In the genomic region with DNA sequence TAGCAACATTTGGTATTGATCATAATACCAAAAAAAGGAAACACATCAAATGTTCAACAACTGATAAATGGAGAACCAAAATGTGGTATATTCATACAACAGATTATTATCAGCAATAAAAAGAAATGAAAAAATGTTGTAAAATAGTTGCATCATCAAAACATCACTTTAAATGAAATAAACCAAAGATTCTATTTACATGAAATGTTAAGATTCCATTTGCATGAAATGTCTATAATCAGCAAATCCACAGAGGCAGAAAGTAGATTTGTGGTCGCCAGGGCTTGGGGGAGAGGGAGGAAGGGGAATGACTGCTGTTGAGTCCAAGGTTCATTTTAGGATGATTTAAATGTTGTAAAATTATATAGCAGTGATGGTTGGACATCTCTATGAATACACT, we compare ENCODE assay signal across 26 cellular contexts.
"Had no signal": no experiment of that assay in that cellular context is flagged by ENCODE, and none has a peak within 500 bp of the region (broad histone marks: within the 10 kb centered on the region; RNA-seq: fewer than 3 reads in every experiment).

No MANE protein-coding gene starts in this region.

- H3K9me3 Mint-ChIP-seq: activated CD4-positive, alpha-beta T cell treated with anti-CD3 and anti-CD28 coated beads, Interleukin-2, amount 10 ng/mL, durations not matched to agents 24 days and 14 days; activated naive CD4-positive, alpha-beta T cell treated with anti-CD3 and anti-CD28 coated beads, Interleukin-2, amount 50 U/mL, for 24 hours; T-helper 2 cell treated with Interferon-gamma antibody and Interleukin-4, amounts not matched to agents 5 μg/mL and 100 μg/mL, for 36 hours had no signal

- H3K27ac ChIP-seq: adrenal gland, SJCRH30 had no signal

- ATAC-seq: activated CD8-positive, alpha-beta T cell treated with anti-CD3 and anti-CD28 coated beads, Interleukin-2, amount 10 ng/mL, durations not matched to agents 7 days and 5 days; Panc1 had no signal

- H3K4me2 ChIP-seq: SK-N-SH had no signal

- DNase-seq: activated CD4-positive, alpha-beta T cell treated with anti-CD3 and anti-CD28 coated beads, Interleukin-2, amount 10 ng/mL, durations not matched to agents 24 days and 14 days; activated CD4-positive, alpha-beta T cell treated with anti-CD3 and anti-CD28 coated beads, Interleukin-2, amount 50 U/mL, for 48 hours; activated CD8-positive, alpha-beta T cell treated with anti-CD3 and anti-CD28 coated beads, Interleukin-2, amount 10 ng/mL, durations not matched to agents 7 days and 5 days; activated gamma-delta T cell; activated naive CD4-positive, alpha-beta T cell treated with Interleukin-2 at 50 U/mL for 16 hours; activated naive CD8-positive, alpha-beta T cell treated with anti-CD3 and anti-CD28 coated beads, Interleukin-2, amount 10 ng/mL, durations not matched to agents 7 days and 5 days; activated T-cell treated with anti-CD3 and anti-CD28 coated beads, Interleukin-2, amount 50 U/mL, for 24 hours; anterior cingulate cortex; caudate nucleus; cerebellar nuclear complex; Karpas-422; NCI-H1105; NCI-H1417 treated with DMSO at 0.1 percent for 48 hours; NCI-H187 treated with DMSO at 0.1 percent for 48 hours; NCI-H2081 treated with DMSO at 0.1 percent for 48 hours; NCI-H510A; SHP77; SJCRH30; SK-N-SH had no signal

- H3K4me3 Mint-ChIP-seq: activated CD4-positive, alpha-beta T cell treated with anti-CD3 and anti-CD28 coated beads, Interleukin-2, amount 10 ng/mL, durations not matched to agents 24 days and 14 days; activated CD8-positive, alpha-beta T cell treated with anti-CD3 and anti-CD28 coated beads, Interleukin-2, amount 10 ng/mL, durations not matched to agents 7 days and 5 days; activated naive CD4-positive, alpha-beta T cell treated with anti-CD3 and anti-CD28 coated beads, Interleukin-2, amount 50 U/mL, for 24 hours; activated naive CD8-positive, alpha-beta T cell treated with anti-CD3 and anti-CD28 coated beads, Interleukin-2, amount 10 ng/mL, durations not matched to agents 7 days and 5 days; activated T-cell treated with anti-CD3 and anti-CD28 coated beads, Interleukin-2, amount 50 U/mL, for 24 hours; brain; T-helper 1 cell treated with Interleukin-12 subunit alpha and Interleukin-12 subunit beta and Interleukin-4 antibody, amounts not matched to agents 30 μg/mL and 1 μg/mL, for 36 hours; T-helper 2 cell treated with Interferon-gamma antibody and Interleukin-4, amounts not matched to agents 5 μg/mL and 100 μg/mL, for 36 hours had no signal

- H3K36me3 Mint-ChIP-seq: activated naive CD4-positive, alpha-beta T cell treated with anti-CD3 and anti-CD28 coated beads, Interleukin-2, amount 50 U/mL, for 24 hours; activated naive CD8-positive, alpha-beta T cell treated with anti-CD3 and anti-CD28 coated beads, Interleukin-2, amount 10 ng/mL, durations not matched to agents 7 days and 5 days; brain had no signal

- H3K4me1 ChIP-seq: adrenal gland, SJCRH30 had no signal

- H3K4me3 ChIP-seq: adrenal gland, SJCRH30 had no signal

- H3K36me3 ChIP-seq: adrenal gland, SJCRH30 had no signal

- H3K9me3 ChIP-seq: adrenal gland, SJCRH30, SK-N-SH had no signal

- H3K27ac Mint-ChIP-seq: activated CD4-positive, alpha-beta T cell treated with anti-CD3 and anti-CD28 coated beads, Interleukin-2, amount 10 ng/mL, durations not matched to agents 24 days and 14 days; activated CD8-positive, alpha-beta T cell treated with anti-CD3 and anti-CD28 coated beads, Interleukin-2, amount 10 ng/mL, durations not matched to agents 7 days and 5 days; activated naive CD4-positive, alpha-beta T cell treated with anti-CD3 and anti-CD28 coated beads, Interleukin-2, amount 50 U/mL, for 24 hours; activated naive CD8-positive, alpha-beta T cell treated with anti-CD3 and anti-CD28 coated beads, Interleukin-2, amount 10 ng/mL, durations not matched to agents 7 days and 5 days; activated T-cell treated with anti-CD3 and anti-CD28 coated beads, Interleukin-2, amount 50 U/mL, for 24 hours; activated T-helper 2 cell treated with anti-CD3 and anti-CD28 coated beads, Interferon-gamma antibody, Interleukin-2, Interleukin-4, amounts not matched to agents 10 μg/mL and 5 μg/mL and 100 μg/mL, durations not matched to agents 14 hours and 24 hours and 36 hours; brain; T-helper 1 cell treated with Interleukin-12 subunit alpha and Interleukin-12 subunit beta and Interleukin-4 antibody, amounts not matched to agents 30 μg/mL and 1 μg/mL, for 36 hours; T-helper 2 cell treated with Interferon-gamma antibody and Interleukin-4, amounts not matched to agents 5 μg/mL and 100 μg/mL, for 36 hours had no signal

- H3K4me1 Mint-ChIP-seq: activated CD4-positive, alpha-beta T cell treated with anti-CD3 and anti-CD28 coated beads, Interleukin-2, amount 10 ng/mL, durations not matched to agents 24 days and 14 days; activated naive CD4-positive, alpha-beta T cell treated with anti-CD3 and anti-CD28 coated beads, Interleukin-2, amount 50 U/mL, for 24 hours; activated naive CD8-positive, alpha-beta T cell treated with anti-CD3 and anti-CD28 coated beads, Interleukin-2, amount 10 ng/mL, durations not matched to agents 7 days and 5 days; brain had no signal

- H3K9ac ChIP-seq: SK-N-SH had no signal
